ENCODE assay signal across 17 cellular contexts in genomic region chr12:124430491-124430890, GRCh38.
A peak's percentile ranks its signal among the peaks of the same experiment; 100 is the strongest.
DNase-seq lines count a peak whose midpoint lies in the region; ATAC-seq and TF ChIP-seq lines count a peak whose summit lies in the region.
"Had no signal": no experiment of that assay in that cellular context is flagged by ENCODE, and none has a peak within 500 bp of the region (broad histone marks: within the 10 kb centered on the region; RNA-seq: fewer than 3 reads in every experiment).

No MANE protein-coding gene starts in this region.

- H3K36me3 Mint-ChIP-seq in CD4-positive, alpha-beta T cell (ENCODE audit: low read depth): peaks cover 63% of the 10 kb centered on the region
- H3K36me3 Mint-ChIP-seq in endodermal cell (ENCODE audit: low read depth): peaks cover 38% of the 10 kb centered on the region
- H3K36me3 Mint-ChIP-seq in neural progenitor cell: peaks cover 10% of the 10 kb centered on the region

- H4K20me1 ChIP-seq in neural progenitor cell (ENCODE audit: low read depth): peaks cover 39% of the 10 kb centered on the region

- H3K4me1 ChIP-seq in SJCRH30: peaks cover 38% of the 10 kb centered on the region
- H3K4me1 ChIP-seq in endodermal cell (ENCODE audit: control insufficient read depth, insufficient read depth, low read length): peaks cover 4% of the 10 kb centered on the region
- peaks cover 45% of the 10 kb centered on the region for H3K4me1 ChIP-seq in neural progenitor cell
- H3K4me1 ChIP-seq: A549 had no signal

- H3K4me3 Mint-ChIP-seq in CD4-positive, alpha-beta T cell: no peak overlapping the region
- no peak overlapping the region for H3K4me3 Mint-ChIP-seq in endodermal cell
- no peak overlapping the region for H3K4me3 Mint-ChIP-seq in neural progenitor cell
- H3K4me3 Mint-ChIP-seq: CD8-positive, alpha-beta T cell had no signal

- H3K4me3 ChIP-seq in SJCRH30: no peak overlapping the region
- H3K4me3 ChIP-seq in endodermal cell (ENCODE audit: low read length): no peak overlapping the region
- H3K4me3 ChIP-seq in neural progenitor cell: no peak overlapping the region
- H3K4me3 ChIP-seq: A549 had no signal

- H3K9me3 ChIP-seq in CD4-positive, alpha-beta T cell (ENCODE audit: control insufficient read depth, low read length): no peaks in the 10 kb centered on the region
- H3K9me3 ChIP-seq in SJCRH30 (replicated peaks) (no peaks in the 10 kb centered on the region), endodermal cell (ENCODE audit: control insufficient read depth, low read length) (no peaks in the 10 kb centered on the region), neural progenitor cell (ENCODE audit: low read depth) (no peaks in the 10 kb centered on the region)
- H3K9me3 ChIP-seq: A549 had no signal

- no peaks in the 10 kb centered on the region for H3K27me3 Mint-ChIP-seq in CD4-positive, alpha-beta T cell
- H3K27me3 Mint-ChIP-seq in endodermal cell (ENCODE audit: insufficient read depth) (no peaks in the 10 kb centered on the region), neural progenitor cell (ENCODE audit: insufficient read depth, low read depth) (peaks cover 5% of the 10 kb centered on the region)

- H3K79me2 ChIP-seq in neural progenitor cell (ENCODE audit: low read depth): no peaks in the 10 kb centered on the region

- CTCF ChIA-PET in CD4-positive, alpha-beta T cell (lab: Charles Lee): interaction anchor here (0.5 kb wide), 1 partner anchor 767 kb away, joined by 3 read pairs; no protein-coding TSS in a partner anchor

- H3K27me3 ChIP-seq in CD4-positive, alpha-beta T cell (ENCODE audit: control insufficient read depth, insufficient read depth, low read length): no peaks in the 10 kb centered on the region
- H3K27me3 ChIP-seq in SJCRH30: no peaks in the 10 kb centered on the region
- no peaks in the 10 kb centered on the region for H3K27me3 ChIP-seq in endodermal cell (ENCODE audit: control insufficient read depth, insufficient read depth, low read length, poor library complexity, severe bottlenecking)
- H3K27me3 ChIP-seq in neural progenitor cell: no peaks in the 10 kb centered on the region

- H3K9me3 Mint-ChIP-seq in CD4-positive, alpha-beta T cell: no peaks in the 10 kb centered on the region
- H3K9me3 Mint-ChIP-seq in endodermal cell: no peaks in the 10 kb centered on the region
- H3K9me3 Mint-ChIP-seq in neural progenitor cell: no peaks in the 10 kb centered on the region
- H3K9me3 Mint-ChIP-seq: CD8-positive, alpha-beta T cell had no signal

- POLR2A ChIA-PET in CD4-positive, alpha-beta T cell (lab: Charles Lee): no interaction called here

- WGBS in endodermal cell (ENCODE audit: insufficient coverage in 1 of 2, insufficient read length in 1 of 2), 2 experiments: 90 to 92% methylated on average over 9 to 23 of the region's 23 CpGs

- H3K36me3 ChIP-seq in SJCRH30 (peaks cover 23% of the 10 kb centered on the region), endodermal cell (ENCODE audit: control insufficient read depth, insufficient read depth, low read length) (peaks cover 26% of the 10 kb centered on the region), neural progenitor cell (no peaks in the 10 kb centered on the region)

- DNase-seq in CD4-positive, alpha-beta T cell: no peak
- DNase-seq in SJCRH30: no peak
- no peak for DNase-seq in endodermal cell
- DNase-seq in neural progenitor cell (ENCODE audit: low spot score): no peak
- DNase-seq in midbrain (lab: John Stamatoyannopoulos, UW): no peak
- no peak for DNase-seq in NCI-H82 treated with DMSO at 0.1 percent for 48 hours (lab: John Stamatoyannopoulos, UW; ENCODE audit: unreplicated experiment)
- no peak for DNase-seq in NOMO-1 (lab: John Stamatoyannopoulos, UW; ENCODE audit: unreplicated experiment in 2 of 2)
- DNase-seq: CD8-positive, alpha-beta T cell; DMS53; GOT3; KG1; NCI-H1105 treated with DMSO at 0.1 percent for 48 hours; NCI-H1694; NK-92 treated with Interleukin-12 subunit alpha and Interleukin-12 subunit beta, amount 100 ng/mL, for 24 hours; RPMI8226; SHP77 treated with DMSO at 0.1 percent for 48 hours had no signal

- H3K4me2 ChIP-seq in neural progenitor cell: no peak overlapping the region
- H3K4me2 ChIP-seq: A549 had no signal

- peaks cover 25% of the 10 kb centered on the region for H3F3A ChIP-seq in neural progenitor cell (ENCODE audit: low read depth)

- no peak for ATAC-seq in CD4-positive, alpha-beta T cell (ENCODE audit: poor library complexity)
- ATAC-seq: A549; CD8-positive, alpha-beta T cell had no signal

- no peak overlapping the region for H2AFZ ChIP-seq in neural progenitor cell (replicated peaks)

- TF ChIP-seq CTCF in CD4-positive, alpha-beta T cell (IDR thresholded peaks at IDR 0.05): no peak
- TF ChIP-seq CTCF in endodermal cell (conservative IDR thresholded peaks at IDR 0.05): no peak
- TF ChIP-seq CTCF in neural progenitor cell (IDR thresholded peaks at IDR 0.05): no peak

- H3K27ac ChIP-seq in CD4-positive, alpha-beta T cell (ENCODE audit: low read depth, low read length): no peak overlapping the region
- H3K27ac ChIP-seq in SJCRH30 (peak overlapping the region; percentile 21; the same call in 1 of the 2 replicates), endodermal cell (ENCODE audit: low read depth, low read length) (no peak overlapping the region), neural progenitor cell (no peak overlapping the region)
- H3K27ac ChIP-seq: A549 had no signal

- no peaks in the 10 kb centered on the region for H3K4me1 Mint-ChIP-seq in CD4-positive, alpha-beta T cell (ENCODE audit: low read depth)
- H3K4me1 Mint-ChIP-seq in endodermal cell: peaks cover 12% of the 10 kb centered on the region
- H3K4me1 Mint-ChIP-seq in neural progenitor cell: peaks cover 58% of the 10 kb centered on the region

- H3K27ac Mint-ChIP-seq in CD4-positive, alpha-beta T cell: peak overlapping the region; percentile 10
- H3K27ac Mint-ChIP-seq in endodermal cell (peak overlapping the region; percentile 9), neural progenitor cell (peak overlapping the region; percentile 36)

- intact Hi-C loops in CD4-positive, alpha-beta T cell (cut with DNase I, micrococcal nuclease): no loop called here

- H3K9ac ChIP-seq in endodermal cell (ENCODE audit: extremely low read depth, low read length, poor library complexity, severe bottlenecking) (no peak overlapping the region), neural progenitor cell (no peak overlapping the region)
